Comparison of ENCODE assay signal across 8 cellular contexts in genomic region chr15:70142322-70143191, GRCh38. TPM values are rescaled to one million over a fixed set of nuclear protein-coding genes. Genes with fewer than 3 reads are reported as not detected.
DNase-seq lines count a peak whose midpoint lies in the region; ATAC-seq, FAIRE-seq and TF ChIP-seq lines count a peak whose summit lies in the region.

No MANE protein-coding gene starts in this region.

- peaks cover 19% of the 10 kb centered on the region for H3K4me1 Mint-ChIP-seq in activated naive CD4-positive, alpha-beta T cell treated with anti-CD3 and anti-CD28 coated beads, Interleukin-2, amount 10 ng/mL, durations not matched to agents 7 days and 5 days
- H3K4me1 Mint-ChIP-seq in glutamatergic neuron (ENCODE audit: low read depth, unreplicated experiment): no peaks in the 10 kb centered on the region

- H2BK15ac ChIP-seq in mesendoderm (replicated peaks; ENCODE audit: low read depth): no peak overlapping the region

- no peaks in the 10 kb centered on the region for H3K79me2 ChIP-seq in mesendoderm (ENCODE audit: control insufficient read depth, insufficient read depth, low read length)

- H3K27ac ChIP-seq in mesendoderm (ENCODE audit: low read depth, low read length) (no peak overlapping the region), sigmoid colon (peak overlapping the region in 2 of 4 donors; percentile 33 to 44)

- H2BK5ac ChIP-seq in mesendoderm (ENCODE audit: low read length): no peak overlapping the region

- no peak overlapping the region for H3K27ac Mint-ChIP-seq in activated naive CD4-positive, alpha-beta T cell treated with anti-CD3 and anti-CD28 coated beads, Interleukin-2, amount 10 ng/mL, durations not matched to agents 7 days and 5 days
- H3K27ac Mint-ChIP-seq in glutamatergic neuron (ENCODE audit: unreplicated experiment): no peak overlapping the region

- no peak overlapping the region for H3K4me2 ChIP-seq in mesendoderm (ENCODE audit: low read length)

- H3K27me3 ChIP-seq in mesendoderm (ENCODE audit: insufficient read depth, low read length, poor library complexity): no peaks in the 10 kb centered on the region
- H3K27me3 ChIP-seq in sigmoid colon: no peaks in the 10 kb centered on the region

- ATAC-seq in Right ventricle myocardium inferior (peak; percentile 87), GM18907 (IDR thresholded peaks at IDR 0.05; ENCODE audit: unreplicated experiment) (no peak)

- H3K9ac ChIP-seq in mesendoderm (ENCODE audit: low read length): no peak overlapping the region

- H3K4ac ChIP-seq in mesendoderm (ENCODE audit: low read depth, low read length): no peak overlapping the region

- no peak overlapping the region for H2AK5ac ChIP-seq in mesendoderm (ENCODE audit: low read length)

- no peak for DNase-seq in Right ventricle myocardium inferior (ENCODE audit: missing footprints)
- DNase-seq in cardiac septum (ENCODE audit: low spot score): no peak
- DNase-seq in activated naive CD4-positive, alpha-beta T cell treated with anti-CD3 and anti-CD28 coated beads, Interleukin-2, amount 10 ng/mL, durations not matched to agents 7 days and 5 days: peak; percentile 26
- peak; percentile 37 for DNase-seq in mesendoderm
- peak; percentile 51 for DNase-seq in urothelium cell line (ENCODE audit: low spot score)
- no peak for DNase-seq in sigmoid colon
- DNase-seq in glutamatergic neuron: no peak

- H3K36me3 ChIP-seq in mesendoderm (ENCODE audit: control insufficient read depth, insufficient read depth, low read length) (no peaks in the 10 kb centered on the region), sigmoid colon (no peaks in the 10 kb centered on the region)

- WGBS in mesendoderm (ENCODE audit: extremely low coverage, insufficient coverage, low lambda C conversion rate): no CpG with 5 or more reads among the region's 24 CpGs
- WGBS in sigmoid colon, 2 donors: 66 to 84% methylated on average over 24 of the region's 24 CpGs

- H2BK120ac ChIP-seq in mesendoderm (ENCODE audit: low read depth, low read length): no peak overlapping the region

- no peak for TF ChIP-seq EP300 in sigmoid colon (IDR thresholded peaks at IDR 0.05)

- H3K36me3 Mint-ChIP-seq in activated naive CD4-positive, alpha-beta T cell treated with anti-CD3 and anti-CD28 coated beads, Interleukin-2, amount 10 ng/mL, durations not matched to agents 7 days and 5 days: no peaks in the 10 kb centered on the region
- no peaks in the 10 kb centered on the region for H3K36me3 Mint-ChIP-seq in glutamatergic neuron (ENCODE audit: unreplicated experiment)

- no peak overlapping the region for H4K8ac ChIP-seq in mesendoderm (ENCODE audit: low read depth, low read length)

- CTCF ChIA-PET in activated naive CD4-positive, alpha-beta T cell treated with anti-CD3 and anti-CD28 coated beads, Interleukin-2, amount 10 ng/mL, durations not matched to agents 7 days and 5 days (lab: Charles Lee): no interaction called here

- no peaks in the 10 kb centered on the region for H3K9me3 ChIP-seq in sigmoid colon

- H3K23ac ChIP-seq in mesendoderm (ENCODE audit: low read length): no peak overlapping the region

- H3K18ac ChIP-seq in mesendoderm (ENCODE audit: low read length): no peak overlapping the region

- TF ChIP-seq CTCF in sigmoid colon (IDR thresholded peaks at IDR 0.05) (no peak), glutamatergic neuron (IDR thresholded peaks at IDR 0.05; ENCODE audit: partially characterized antibody, unreplicated experiment) (no peak)

- no peak for FAIRE-seq in urothelium cell line (lab: Jason Lieb, UNC)

- intact Hi-C loops in Right ventricle myocardium inferior (cut with DNase I) (loop anchor here (1.0 kb wide), 1 partner anchor 296 kb away; no protein-coding TSS in a partner anchor), cardiac septum (cut with DNase I) (loop anchor here (5.0 kb wide), 1 partner anchor 40 kb away; no protein-coding TSS in a partner anchor), sigmoid colon (cut with DNase I) (no loop called here)

- peaks cover 59% of the 10 kb centered on the region for H3K27me3 Mint-ChIP-seq in activated naive CD4-positive, alpha-beta T cell treated with anti-CD3 and anti-CD28 coated beads, Interleukin-2, amount 10 ng/mL, durations not matched to agents 7 days and 5 days
- H3K27me3 Mint-ChIP-seq in glutamatergic neuron (ENCODE audit: unreplicated experiment): no peaks in the 10 kb centered on the region

- H4K5ac ChIP-seq in mesendoderm (ENCODE audit: low read length): no peak overlapping the region

- H3K56ac ChIP-seq in mesendoderm (ENCODE audit: low read length): peak overlapping the region; percentile 47

- no peak for TF ChIP-seq POLR2A in sigmoid colon (IDR thresholded peaks at IDR 0.05)

- H3K4me3 ChIP-seq in mesendoderm (ENCODE audit: low read length): no peak overlapping the region
- H3K4me3 ChIP-seq in sigmoid colon: no peak overlapping the region

- H3K9me3 Mint-ChIP-seq in activated naive CD4-positive, alpha-beta T cell treated with anti-CD3 and anti-CD28 coated beads, Interleukin-2, amount 10 ng/mL, durations not matched to agents 7 days and 5 days: no peaks in the 10 kb centered on the region
- no peaks in the 10 kb centered on the region for H3K9me3 Mint-ChIP-seq in glutamatergic neuron (ENCODE audit: unreplicated experiment)

- H3K4me3 Mint-ChIP-seq in activated naive CD4-positive, alpha-beta T cell treated with anti-CD3 and anti-CD28 coated beads, Interleukin-2, amount 10 ng/mL, durations not matched to agents 7 days and 5 days: no peak overlapping the region
- no peak overlapping the region for H3K4me3 Mint-ChIP-seq in glutamatergic neuron (ENCODE audit: unreplicated experiment)

- H3K4me1 ChIP-seq in mesendoderm (ENCODE audit: control insufficient read depth, low read depth, low read length) (peaks cover 11% of the 10 kb centered on the region), sigmoid colon (peaks cover 0 to 38% (median 28%) of the 10 kb centered on the region in 4 donors)

- H3K79me1 ChIP-seq in mesendoderm (ENCODE audit: low read length): no peaks in the 10 kb centered on the region

RNA-seq across cellular contexts. Expression of gene TLE3, which starts 44.8 kb away (rescaled TPM):
- total RNA-seq in Right ventricle myocardium inferior (14.1 TPM), cardiac septum (32.6 TPM), sigmoid colon (10 to 100 TPM; 49.5 to 82.0 (median 58.8) TPM), glutamatergic neuron (ENCODE audit: unreplicated experiment) (89.2 TPM)
- 56.3 TPM for polyA plus RNA-seq in mesendoderm (2013, experiment 1 of 2)
- polyA plus RNA-seq in mesendoderm (2013, experiment 2 of 2): 55.9 TPM
- polyA plus RNA-seq in sigmoid colon: 10 to 100 TPM; 16.8 to 39.3 (median 21.0) TPM

Comparison
In these comparisons a context has a peak if more than half of its experiments do, and no peak if none do; other contexts are left out.
1. DNase-seq: peak in activated naive CD4-positive, alpha-beta T cell treated with anti-CD3 and anti-CD28 coated beads, Interleukin-2, amount 10 ng/mL, durations not matched to agents 7 days and 5 days (single experiment), mesendoderm (single experiment) and urothelium cell line (single experiment); none in Right ventricle myocardium inferior (single experiment), cardiac septum (single experiment), sigmoid colon (single experiment) and glutamatergic neuron (single experiment).